Comparison of ENCODE assay signal across 8 cellular contexts in the genomic region with DNA sequence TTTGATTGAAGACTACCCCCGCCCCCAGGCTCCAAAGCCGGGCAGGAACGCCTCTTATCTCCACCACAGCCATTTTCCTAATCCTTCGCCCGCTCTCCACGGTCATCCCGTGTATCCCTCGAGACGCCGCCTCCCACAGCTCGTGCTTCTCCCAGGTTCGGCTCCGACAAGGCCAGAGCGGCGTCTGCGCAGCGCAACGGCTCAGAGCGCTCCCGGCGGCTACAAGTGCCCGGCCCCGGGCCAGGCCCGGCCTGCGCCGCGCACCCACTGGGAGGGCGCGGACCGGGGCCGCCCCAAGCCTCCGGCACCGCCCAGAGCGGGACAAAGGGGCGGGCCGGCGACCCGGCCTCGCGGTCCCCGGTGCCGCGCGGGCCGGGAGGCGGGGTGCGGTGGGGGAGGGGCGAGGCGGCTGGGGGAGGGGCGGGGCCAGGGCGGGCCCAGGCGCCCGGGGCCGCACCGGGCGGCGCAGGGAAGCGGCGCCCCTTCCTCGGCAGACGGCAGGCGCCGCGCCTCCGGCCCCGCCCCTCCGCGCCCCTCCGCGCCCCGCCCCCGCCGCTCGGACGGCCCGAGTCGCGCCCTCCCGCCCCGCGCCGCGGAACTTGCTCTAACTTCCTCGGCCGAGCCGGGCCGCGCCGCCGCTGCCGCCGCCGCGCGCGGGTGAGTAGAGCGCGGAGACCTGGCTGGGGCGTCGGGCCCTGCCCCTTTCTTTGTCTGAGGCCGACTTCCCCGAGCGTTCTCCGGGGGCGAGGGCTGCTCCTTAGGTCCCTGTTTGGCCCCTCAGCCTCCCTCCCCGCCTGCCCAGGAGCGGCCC. TPM values are rescaled to one million over a fixed set of nuclear protein-coding genes. Genes with fewer than 3 reads are reported as not detected.
DNase-seq lines count a peak whose midpoint lies in the region; ATAC-seq and TF ChIP-seq lines count a peak whose summit lies in the region.

A gene with protein sequence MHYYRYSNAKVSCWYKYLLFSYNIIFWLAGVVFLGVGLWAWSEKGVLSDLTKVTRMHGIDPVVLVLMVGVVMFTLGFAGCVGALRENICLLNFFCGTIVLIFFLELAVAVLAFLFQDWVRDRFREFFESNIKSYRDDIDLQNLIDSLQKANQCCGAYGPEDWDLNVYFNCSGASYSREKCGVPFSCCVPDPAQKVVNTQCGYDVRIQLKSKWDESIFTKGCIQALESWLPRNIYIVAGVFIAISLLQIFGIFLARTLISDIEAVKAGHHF (plus strand): TSS at position 596 of the 811 bp plus-strand sequence. CDS start 34,924 bp downstream, outside the sequence.

- peak within 1 kb of the TSS; percentile 95 to 99 for H3K27ac Mint-ChIP-seq in T-cell

- no peaks in the 10 kb centered on the region for H3K9me3 Mint-ChIP-seq in T-cell

- ATAC-seq in GM21529 (IDR thresholded peaks at IDR 0.05; ENCODE audit: unreplicated experiment) = peak; percentile 58
- peak; percentile 71 to 79 (median 74) for ATAC-seq in T-cell (replicated peaks in 1 of 4)

- H3K4me1 Mint-ChIP-seq in T-cell = peaks cover 43 to 45% (median 44%) of the 10 kb centered on the region in 3 donors

- DNase-seq in Daoy (ENCODE audit: low read depth) (peak; percentile 81), T-cell (peak; percentile 26 to 80 (median 58)), amniotic epithelial cell (ENCODE audit: low read depth) (peak; percentile 89), cardiac septum (ENCODE audit: low spot score) (peak; percentile 93), pons (ENCODE audit: low spot score) (peak; percentile 71), ureter (ENCODE audit: low spot score) (peak; percentile 85)

- TF ChIP-seq EP300 in Ishikawa (IDR thresholded peaks at IDR 0.05; ENCODE audit: borderline replicate concordance) = no peak

- CTCF ChIA-PET in T-cell (lab: Charles Lee) = interaction anchor here (0.6 to 3.4 kb wide), 7 partner anchors 9 to 52 kb away, joined by 3 to 18 read pairs (median 6); no protein-coding TSS in a partner anchor

- POLR2A ChIA-PET in T-cell (lab: Charles Lee) = interaction anchor here in 1 of 2 donors (1.0 kb wide), 1 partner anchor 10 kb away, joined by 3 read pairs; no protein-coding TSS in a partner anchor

- no peak; the same call in 1 of the 2 replicates for TF ChIP-seq RAD21 in Ishikawa (IDR thresholded peaks at IDR 0.05; ENCODE audit: low read depth)

- H3K36me3 Mint-ChIP-seq in T-cell = peaks cover 9% of the 10 kb centered on the region

- no peaks in the 10 kb centered on the region for H3K27me3 Mint-ChIP-seq in T-cell

- H3K4me3 Mint-ChIP-seq in T-cell = peak within 1 kb of the TSS in 2 of 3 donors; percentile 98 to 99

- intact Hi-C loops in cardiac septum (cut with DNase I) = loop anchor here (2.0 to 5.0 kb wide), 3 partner anchors 39 to 208 kb away; no protein-coding TSS in a partner anchor

TF ChIP-seq in Ishikawa, 13 proteins besides CTCF, POLR2A, EP300 and RAD21:
- TF ChIP-seq NFIC (IDR thresholded peaks at IDR 0.05) = 0 out of 2 replicates have a peak, but pooled peaks have one; percentile 27
- no peak for TF ChIP-seq EGR1 (IDR thresholded peaks at IDR 0.05)
- TF ChIP-seq CEBPB (IDR thresholded peaks at IDR 0.05) = no peak
- TF ChIP-seq TAF1 (IDR thresholded peaks at IDR 0.05; ENCODE audit: low read depth) = no peak; the same call in 1 of the 2 replicates
- TF ChIP-seq TEAD4 (IDR thresholded peaks at IDR 0.05) = no peak
- TF ChIP-seq YY1 (IDR thresholded peaks at IDR 0.05; ENCODE audit: low read depth) = peak; percentile 5; the same call in 1 of the 2 replicates
- no peak for TF ChIP-seq TCF12 (IDR thresholded peaks at IDR 0.05; ENCODE audit: low read depth)
- TF ChIP-seq, protein P1, sequence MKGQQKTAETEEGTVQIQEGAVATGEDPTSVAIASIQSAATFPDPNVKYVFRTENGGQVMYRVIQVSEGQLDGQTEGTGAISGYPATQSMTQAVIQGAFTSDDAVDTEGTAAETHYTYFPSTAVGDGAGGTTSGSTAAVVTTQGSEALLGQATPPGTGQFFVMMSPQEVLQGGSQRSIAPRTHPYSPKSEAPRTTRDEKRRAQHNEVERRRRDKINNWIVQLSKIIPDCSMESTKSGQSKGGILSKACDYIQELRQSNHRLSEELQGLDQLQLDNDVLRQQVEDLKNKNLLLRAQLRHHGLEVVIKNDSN (IDR thresholded peaks at IDR 0.05) = no peak
- TF ChIP-seq, protein P2, sequence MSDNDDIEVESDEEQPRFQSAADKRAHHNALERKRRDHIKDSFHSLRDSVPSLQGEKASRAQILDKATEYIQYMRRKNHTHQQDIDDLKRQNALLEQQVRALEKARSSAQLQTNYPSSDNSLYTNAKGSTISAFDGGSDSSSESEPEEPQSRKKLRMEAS (IDR thresholded peaks at IDR 0.05) = peak; percentile 93
- TF ChIP-seq, protein P3, sequence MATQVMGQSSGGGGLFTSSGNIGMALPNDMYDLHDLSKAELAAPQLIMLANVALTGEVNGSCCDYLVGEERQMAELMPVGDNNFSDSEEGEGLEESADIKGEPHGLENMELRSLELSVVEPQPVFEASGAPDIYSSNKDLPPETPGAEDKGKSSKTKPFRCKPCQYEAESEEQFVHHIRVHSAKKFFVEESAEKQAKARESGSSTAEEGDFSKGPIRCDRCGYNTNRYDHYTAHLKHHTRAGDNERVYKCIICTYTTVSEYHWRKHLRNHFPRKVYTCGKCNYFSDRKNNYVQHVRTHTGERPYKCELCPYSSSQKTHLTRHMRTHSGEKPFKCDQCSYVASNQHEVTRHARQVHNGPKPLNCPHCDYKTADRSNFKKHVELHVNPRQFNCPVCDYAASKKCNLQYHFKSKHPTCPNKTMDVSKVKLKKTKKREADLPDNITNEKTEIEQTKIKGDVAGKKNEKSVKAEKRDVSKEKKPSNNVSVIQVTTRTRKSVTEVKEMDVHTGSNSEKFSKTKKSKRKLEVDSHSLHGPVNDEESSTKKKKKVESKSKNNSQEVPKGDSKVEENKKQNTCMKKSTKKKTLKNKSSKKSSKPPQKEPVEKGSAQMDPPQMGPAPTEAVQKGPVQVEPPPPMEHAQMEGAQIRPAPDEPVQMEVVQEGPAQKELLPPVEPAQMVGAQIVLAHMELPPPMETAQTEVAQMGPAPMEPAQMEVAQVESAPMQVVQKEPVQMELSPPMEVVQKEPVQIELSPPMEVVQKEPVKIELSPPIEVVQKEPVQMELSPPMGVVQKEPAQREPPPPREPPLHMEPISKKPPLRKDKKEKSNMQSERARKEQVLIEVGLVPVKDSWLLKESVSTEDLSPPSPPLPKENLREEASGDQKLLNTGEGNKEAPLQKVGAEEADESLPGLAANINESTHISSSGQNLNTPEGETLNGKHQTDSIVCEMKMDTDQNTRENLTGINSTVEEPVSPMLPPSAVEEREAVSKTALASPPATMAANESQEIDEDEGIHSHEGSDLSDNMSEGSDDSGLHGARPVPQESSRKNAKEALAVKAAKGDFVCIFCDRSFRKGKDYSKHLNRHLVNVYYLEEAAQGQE (IDR thresholded peaks at IDR 0.05; ENCODE audit: low read depth) = no peak

RNA-seq across cellular contexts. Expression of the gene that starts here (rescaled TPM):
- total RNA-seq in Daoy (2014; rRNA removed; shearing (Covaris generic)) = 19.9 and 21.0 TPM in 2 replicates
- total RNA-seq in T-cell (100 to 1,000 TPM; 130 to 204 (median 194) TPM), cardiac septum (20.1 TPM), ureter (177 TPM)

Comparison
In these comparisons a context has a peak if more than half of its experiments do, and no peak if none do; other contexts are left out.
1. Peak in every context shown above with its lines: DNase-seq and ATAC-seq.